ENCODE assay signal across 1 cellular context in the genomic region with DNA sequence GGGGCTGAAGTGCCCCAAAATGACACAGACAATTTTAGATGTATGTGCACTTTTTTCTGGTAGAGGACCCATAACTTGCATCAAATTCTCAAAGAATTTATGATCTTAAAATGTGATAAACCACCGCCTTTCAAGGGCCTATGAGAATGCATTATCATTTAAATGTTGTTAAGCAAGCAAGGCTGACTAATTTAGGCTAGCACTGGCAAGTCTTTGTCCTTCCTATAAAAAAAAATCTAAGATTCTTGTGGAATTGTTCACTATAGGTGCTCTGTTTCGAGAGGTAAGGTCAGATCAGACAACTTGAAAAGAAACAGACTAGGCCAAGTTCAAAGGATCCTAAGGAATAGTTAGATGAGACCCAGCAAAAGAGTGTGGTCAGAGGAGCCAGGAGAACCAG.
TF ChIP-seq lines count a peak whose summit lies in the region.

No MANE protein-coding gene starts in this region.

TF ChIP-seq in H1, 55 proteins besides CTCF, POLR2A, EP300 and RAD21:
- no peak for TF ChIP-seq SAP30 (IDR thresholded peaks at IDR 0.05; ENCODE audit: insufficient read depth, insufficient replicate concordance, low read length)
